8 cellular contexts compared by ENCODE assay signal in genomic region chr11:67468835-67469811, GRCh38. TPM values are rescaled to one million over a fixed set of nuclear protein-coding genes. Genes with fewer than 3 reads are reported as not detected.
DNase-seq lines count a peak whose midpoint lies in the region; ATAC-seq and TF ChIP-seq lines count a peak whose summit lies in the region.

Gene TMEM134 (minus strand): TSS chr11:67469251. CDS start chr11:67469192, 59 bp downstream.

- no peak within 1 kb of the TSS; the same call in 1 of the 2 replicates for H3K27ac ChIP-seq in GM23338 (ENCODE audit: low read depth)
- H3K27ac ChIP-seq in SJCRH30: peak within 1 kb of the TSS; percentile 39; the same call in 1 of the 2 replicates
- no peak within 1 kb of the TSS for H3K27ac ChIP-seq in neural progenitor cell
- H3K27ac ChIP-seq in stomach smooth muscle (ENCODE audit: low read length): peak within 1 kb of the TSS; percentile 85

- H3K27ac Mint-ChIP-seq in GM23338 (peak within 1 kb of the TSS; percentile 93), neural progenitor cell (peak within 1 kb of the TSS; percentile 95)

- H3K4me1 ChIP-seq in GM23338 (ENCODE audit: insufficient read depth): peaks cover 12% of the 10 kb centered on the region; the same call in 1 of the 2 replicates
- no peaks in the 10 kb centered on the region for H3K4me1 ChIP-seq in SJCRH30
- H3K4me1 ChIP-seq in neural progenitor cell: peaks cover 6% of the 10 kb centered on the region
- H3K4me1 ChIP-seq in stomach smooth muscle (ENCODE audit: control insufficient read depth, insufficient read depth, low read length): peaks cover 32% of the 10 kb centered on the region

- no peaks in the 10 kb centered on the region for H3K9me2 ChIP-seq in GM23338 (ENCODE audit: insufficient read depth)

- peaks cover 9% of the 10 kb centered on the region; the same call in 1 of the 2 replicates for H3K79me2 ChIP-seq in GM23338 (replicated peaks; ENCODE audit: insufficient read depth)
- H3K79me2 ChIP-seq in neural progenitor cell (ENCODE audit: low read depth): peaks cover 8% of the 10 kb centered on the region

- H3K27me3 Mint-ChIP-seq in GM23338 (ENCODE audit: insufficient read depth, low read depth, poor library complexity): peaks cover 20% of the 10 kb centered on the region
- peaks cover 11% of the 10 kb centered on the region for H3K27me3 Mint-ChIP-seq in neural progenitor cell (ENCODE audit: insufficient read depth, low read depth)

- H3K4me2 ChIP-seq in GM23338: peak within 1 kb of the TSS; percentile 93
- peak within 1 kb of the TSS; percentile 86 for H3K4me2 ChIP-seq in neural progenitor cell

- H3K36me3 Mint-ChIP-seq in GM23338 (ENCODE audit: low read depth) (no peaks in the 10 kb centered on the region; the same call in 2 of the 3 replicates), neural progenitor cell (no peaks in the 10 kb centered on the region)

- H3K27me3 ChIP-seq in GM23338 (ENCODE audit: insufficient read depth) (no peaks in the 10 kb centered on the region), SJCRH30 (no peaks in the 10 kb centered on the region), neural progenitor cell (no peaks in the 10 kb centered on the region), stomach smooth muscle (ENCODE audit: control insufficient read depth in 1 of 2, insufficient read depth in 2 of 2, low read length in 2 of 2) (no peaks in the 10 kb centered on the region)

- ATAC-seq in GM23338: peak; percentile 74

- DNase-seq in EH (ENCODE audit: low read depth) (peak; percentile 92), GM23338 (ENCODE audit: low spot score) (peak; percentile 95), LoVo (ENCODE audit: low spot score) (peak; percentile 93), SJCRH30 (peak; percentile 90 to 92), foreskin fibroblast (peak; percentile 91 to 97), neural progenitor cell (ENCODE audit: low spot score) (peak; percentile 97)
- DNase-seq in activated gamma-delta T cell treated with anti-CD3 and anti-CD28 coated beads, Interleukin-2, amount 50 U/mL, for 16 hours (ENCODE audit: low read depth): peak; percentile 90

- no peaks in the 10 kb centered on the region for H3F3A ChIP-seq in GM23338 (replicated peaks; ENCODE audit: low read depth)
- no peaks in the 10 kb centered on the region for H3F3A ChIP-seq in neural progenitor cell (ENCODE audit: low read depth)

- H3K4me3 ChIP-seq in GM23338 (peak within 1 kb of the TSS; percentile 92), SJCRH30 (peak within 1 kb of the TSS; percentile 90), foreskin fibroblast (ENCODE audit: low read depth in 1 of 2, low read length in 2 of 2) (peak within 1 kb of the TSS; percentile 80 to 90), neural progenitor cell (peak within 1 kb of the TSS; percentile 88), stomach smooth muscle (ENCODE audit: low read length in 2 of 2) (peak within 1 kb of the TSS; percentile 83 to 85)

- H3K9ac ChIP-seq in neural progenitor cell (peak within 1 kb of the TSS; percentile 55), stomach smooth muscle (ENCODE audit: low read length in 2 of 2) (peak within 1 kb of the TSS; percentile 90 to 94)

- peak in 1 of 2 experiments; percentile 62; a peak in 3 of 4 replicates for TF ChIP-seq CTCF in GM23338 (conservative IDR thresholded peaks at IDR 0.05; ENCODE audit: low read depth in 2 of 2)
- no peak for TF ChIP-seq CTCF in foreskin fibroblast (IDR thresholded peaks at IDR 0.05; ENCODE audit: low read depth, low read length)
- peak; percentile 59 for TF ChIP-seq CTCF in neural progenitor cell (IDR thresholded peaks at IDR 0.05)

- H3K4me3 Mint-ChIP-seq in GM23338 (peak within 1 kb of the TSS; percentile 88), neural progenitor cell (peak within 1 kb of the TSS; percentile 97)

- H4K20me1 ChIP-seq in GM23338 (replicated peaks; ENCODE audit: insufficient read depth) (no peaks in the 10 kb centered on the region), neural progenitor cell (ENCODE audit: low read depth) (no peaks in the 10 kb centered on the region)

- H3K9me3 ChIP-seq in SJCRH30 (replicated peaks) (no peaks in the 10 kb centered on the region), neural progenitor cell (ENCODE audit: low read depth) (no peaks in the 10 kb centered on the region), stomach smooth muscle (ENCODE audit: control insufficient read depth in 2 of 2, low read length in 2 of 2) (no peaks in the 10 kb centered on the region)

- H2AFZ ChIP-seq in GM23338: peak within 1 kb of the TSS; percentile 99
- H2AFZ ChIP-seq in neural progenitor cell (replicated peaks): peak within 1 kb of the TSS; percentile 63

- H3K9me3 Mint-ChIP-seq in GM23338: no peaks in the 10 kb centered on the region
- no peaks in the 10 kb centered on the region for H3K9me3 Mint-ChIP-seq in neural progenitor cell

- H3K4me1 Mint-ChIP-seq in GM23338 (peaks cover 13% of the 10 kb centered on the region), neural progenitor cell (peaks cover 21% of the 10 kb centered on the region)

- H3K36me3 ChIP-seq in GM23338 (ENCODE audit: insufficient read depth) (no peaks in the 10 kb centered on the region), SJCRH30 (no peaks in the 10 kb centered on the region), neural progenitor cell (no peaks in the 10 kb centered on the region), stomach smooth muscle (ENCODE audit: control insufficient read depth in 2 of 2, insufficient read depth in 2 of 2, low read length in 2 of 2) (no peaks in the 10 kb centered on the region)

TF ChIP-seq in GM23338, 12 proteins besides CTCF, POLR2A, EP300 and RAD21:
- peak; percentile 83 for TF ChIP-seq CREB1 (CRISPR knock-in tag; IDR thresholded peaks at IDR 0.05; ENCODE audit: low read depth)
- TF ChIP-seq ZNF114 (CRISPR knock-in tag; IDR thresholded peaks at IDR 0.05): no peak
- TF ChIP-seq, protein P1, sequence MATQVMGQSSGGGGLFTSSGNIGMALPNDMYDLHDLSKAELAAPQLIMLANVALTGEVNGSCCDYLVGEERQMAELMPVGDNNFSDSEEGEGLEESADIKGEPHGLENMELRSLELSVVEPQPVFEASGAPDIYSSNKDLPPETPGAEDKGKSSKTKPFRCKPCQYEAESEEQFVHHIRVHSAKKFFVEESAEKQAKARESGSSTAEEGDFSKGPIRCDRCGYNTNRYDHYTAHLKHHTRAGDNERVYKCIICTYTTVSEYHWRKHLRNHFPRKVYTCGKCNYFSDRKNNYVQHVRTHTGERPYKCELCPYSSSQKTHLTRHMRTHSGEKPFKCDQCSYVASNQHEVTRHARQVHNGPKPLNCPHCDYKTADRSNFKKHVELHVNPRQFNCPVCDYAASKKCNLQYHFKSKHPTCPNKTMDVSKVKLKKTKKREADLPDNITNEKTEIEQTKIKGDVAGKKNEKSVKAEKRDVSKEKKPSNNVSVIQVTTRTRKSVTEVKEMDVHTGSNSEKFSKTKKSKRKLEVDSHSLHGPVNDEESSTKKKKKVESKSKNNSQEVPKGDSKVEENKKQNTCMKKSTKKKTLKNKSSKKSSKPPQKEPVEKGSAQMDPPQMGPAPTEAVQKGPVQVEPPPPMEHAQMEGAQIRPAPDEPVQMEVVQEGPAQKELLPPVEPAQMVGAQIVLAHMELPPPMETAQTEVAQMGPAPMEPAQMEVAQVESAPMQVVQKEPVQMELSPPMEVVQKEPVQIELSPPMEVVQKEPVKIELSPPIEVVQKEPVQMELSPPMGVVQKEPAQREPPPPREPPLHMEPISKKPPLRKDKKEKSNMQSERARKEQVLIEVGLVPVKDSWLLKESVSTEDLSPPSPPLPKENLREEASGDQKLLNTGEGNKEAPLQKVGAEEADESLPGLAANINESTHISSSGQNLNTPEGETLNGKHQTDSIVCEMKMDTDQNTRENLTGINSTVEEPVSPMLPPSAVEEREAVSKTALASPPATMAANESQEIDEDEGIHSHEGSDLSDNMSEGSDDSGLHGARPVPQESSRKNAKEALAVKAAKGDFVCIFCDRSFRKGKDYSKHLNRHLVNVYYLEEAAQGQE (IDR thresholded peaks at IDR 0.05; ENCODE audit: unreplicated experiment): no peak
- TF ChIP-seq POLR2AphosphoS5 (IDR thresholded peaks at IDR 0.05; ENCODE audit: low read depth): peak; percentile 80

RNA-seq across cellular contexts. Expression of gene TMEM134, which starts in this region (rescaled TPM):
- total RNA-seq in GM23338 (2014; rRNA removed; shearing (Covaris generic)): 61.4 and 101 TPM in 2 replicates
- polyA plus RNA-seq in GM23338 (2016; fragmentation: Nextera tagmentation; extraction: Ambion mirVana): 64.7 and 69.2 TPM in 2 replicates
- 7.6 TPM in 2 replicates for total RNA-seq in SJCRH30 (2014; rRNA removed; shearing (Covaris generic))
- 68.1 and 88.8 TPM in 2 replicates for total RNA-seq in neural progenitor cell (ENCODE audit: low replicate concordance)

Comparison
In these comparisons a context has a peak if more than half of its experiments do, and no peak if none do; other contexts are left out.
1. H3K27ac ChIP-seq: peak in SJCRH30 (single experiment) and stomach smooth muscle (single experiment); none in GM23338 (single experiment) and neural progenitor cell (single experiment).
2. Peak in every context shown above with its lines, with median percentiles within 50 percentile points of each other: DNase-seq and H3K4me3 ChIP-seq.